In genomic region chr5:60687927-60688720, GRCh38 we compare ENCODE assay signal across 8 cellular contexts. TPM values are rescaled to one million over a fixed set of nuclear protein-coding genes. Genes with fewer than 3 reads are reported as not detected.
A peak's percentile ranks its signal among the peaks of the same experiment; 100 is the strongest.
DNase-seq lines count a peak whose midpoint lies in the region; ATAC-seq, FAIRE-seq and TF ChIP-seq lines count a peak whose summit lies in the region.

No MANE protein-coding gene starts in this region.

- H2AFZ ChIP-seq in K562 (ENCODE audit: low read depth, low read length): no peak overlapping the region
- no peak overlapping the region for H2AFZ ChIP-seq in neural cell (ENCODE audit: low read depth, low read length)

- peak; percentile 66 for DNase-seq in SIG-M5 treated with dmso at 0.1 percent for 504 hours (lab: John Stamatoyannopoulos, UW; ENCODE audit: unreplicated experiment)
- no peak for DNase-seq in SIG-M5 (lab: John Stamatoyannopoulos, UW)
- DNase-seq in Jurkat, Clone E6-1 (ENCODE audit: low read depth, low spot score): peak; percentile 42
- DNase-seq in K562 (ENCODE audit: extremely low read depth in 1 of 4, low spot score in 3 of 4): peak in 3 of 4 experiments; percentile 19 to 67 (median 47)
- DNase-seq in NCI-H187 (lab: John Stamatoyannopoulos, UW): no peak
- no peak for DNase-seq in NCI-H2196 treated with DMSO at 0.1 percent for 48 hours (lab: John Stamatoyannopoulos, UW; ENCODE audit: unreplicated experiment)

- POLR2A ChIA-PET in K562 (lab: Yijun Ruan, JAX): interaction anchor here (0.5 to 2.1 kb wide), 6 partner anchors 11 to 1013 kb away, joined by 3 to 10 read pairs (median 4); partner anchors contain the start of gene DEPDC1B

- intact Hi-C loops in K562 (cut with micrococcal nuclease): loop anchor here (5.0 kb wide), 1 partner anchor 154 kb away; the partner anchor contains the start of gene ELOVL7

- H3K27ac ChIP-seq in K562 (ENCODE audit: extremely low read depth, low read depth, low read length) (0 out of 3 replicates have a peak overlapping the region, but pooled peaks have one; percentile 13), neural cell (ENCODE audit: low read length) (no peak overlapping the region)

- H3K36me3 ChIP-seq in K562 (ENCODE audit: control insufficient read depth, insufficient read depth, low read length) (peaks cover 26% of the 10 kb centered on the region), neural cell (ENCODE audit: insufficient read depth, low read length) (no peaks in the 10 kb centered on the region)

- no peak overlapping the region for H3K4me3 ChIP-seq in Jurkat, Clone E6-1 (ENCODE audit: low read length)
- H3K4me3 ChIP-seq in K562: no peak overlapping the region
- H3K4me3 ChIP-seq in neural cell (ENCODE audit: low read length): no peak overlapping the region

- peak; percentile 96 for ATAC-seq in GM21723 (IDR thresholded peaks at IDR 0.05; ENCODE audit: unreplicated experiment)
- peak; percentile 99 for ATAC-seq in K562

- H3K4me2 ChIP-seq in K562 (ENCODE audit: insufficient read depth, low read length): peak overlapping the region; percentile 23; the same call in 1 of the 2 replicates
- H3K4me2 ChIP-seq in neural cell (ENCODE audit: low read length): no peak overlapping the region

- peaks cover 83% of the 10 kb centered on the region for H3K79me2 ChIP-seq in K562 (ENCODE audit: control insufficient read depth, insufficient read depth, low read length)
- H3K79me2 ChIP-seq in neural cell (replicated peaks; ENCODE audit: insufficient read depth, low read length): peaks cover 38% of the 10 kb centered on the region

- TF ChIP-seq CTCF in K562 (IDR thresholded peaks at IDR 0.05 in 2 of 3, conservative IDR thresholded peaks at IDR 0.05 in 1 of 3; ENCODE audit: insufficient read depth in 2 of 3, low read depth in 1 of 3, low read length in 3 of 3): peak; percentile 42 to 64 (median 55)
- TF ChIP-seq CTCF in neural cell (IDR thresholded peaks at IDR 0.05; ENCODE audit: poor library complexity, severe bottlenecking): peak; percentile 14

- no peak for TF ChIP-seq POLR2A in K562 (conservative IDR thresholded peaks at IDR 0.05)

- H3K9me2 ChIP-seq in neural cell (ENCODE audit: insufficient read depth, low read length): no peaks in the 10 kb centered on the region

- TF ChIP-seq RAD21 in K562 (CRISPR knock-in tag; conservative IDR thresholded peaks at IDR 0.05 in 1 of 2, IDR thresholded peaks at IDR 0.05 in 1 of 2) (no peak; a peak in 1 of 4 replicates), neural cell (conservative IDR thresholded peaks at IDR 0.05) (no peak)

- H4K20me1 ChIP-seq in K562 (replicated peaks; ENCODE audit: control insufficient read depth, insufficient read depth, low read length) (peaks cover 3% of the 10 kb centered on the region; the same call in 1 of the 2 replicates), neural cell (ENCODE audit: insufficient read depth) (no peaks in the 10 kb centered on the region)

- peaks cover 0 to 21% of the 10 kb centered on the region in 2 experiments; a peak in 3 of 5 replicates for H3K4me1 ChIP-seq in K562 (replicated peaks in 1 of 2; ENCODE audit: control insufficient read depth in 2 of 2, insufficient read depth in 2 of 2, low read length in 2 of 2)

- no peaks in the 10 kb centered on the region for H3K9me1 ChIP-seq in K562 (ENCODE audit: control insufficient read depth, insufficient read depth, low read length)

- no peaks in the 10 kb centered on the region for H3K27me3 ChIP-seq in K562 (ENCODE audit: control insufficient read depth in 2 of 2, insufficient read depth in 2 of 2, low read length in 2 of 2)
- no peaks in the 10 kb centered on the region for H3K27me3 ChIP-seq in neural cell (ENCODE audit: insufficient read depth, low read depth, low read length)

- no peaks in the 10 kb centered on the region for H3K9me3 ChIP-seq in K562 (replicated peaks; ENCODE audit: control insufficient read depth, insufficient read depth, low read depth, low read length)
- no peaks in the 10 kb centered on the region for H3K9me3 ChIP-seq in neural cell (ENCODE audit: low read length)

- in situ Hi-C loops in K562 (cut with MboI): loop anchor here (25.0 kb wide), 1 partner anchor 249 kb away; the partner anchor contains the start of genes ERCC8 and NDUFAF2

- TF ChIP-seq EP300 in K562 (IDR thresholded peaks at IDR 0.05; ENCODE audit: low read length) (no peak), neural cell (conservative IDR thresholded peaks at IDR 0.05; ENCODE audit: poor library complexity, severe bottlenecking) (no peak)

- 19% methylated on average over 3 of the region's 3 CpGs for WGBS in K562 (ENCODE audit: insufficient coverage, low coverage, missing lambda C conversion rate)

- BruUV-seq in K562 (replicated peaks; lab: Mats Ljungman, UMichigan): no TSS peak

- peak; percentile 91 for FAIRE-seq in K562 (lab: Jason Lieb, UNC)

- no peaks in the 10 kb centered on the region for H3F3A ChIP-seq in neural cell (ENCODE audit: insufficient read depth, low read length, poor library complexity, severe bottlenecking)

- H3K9ac ChIP-seq in K562 (ENCODE audit: insufficient read depth in 1 of 2, low read depth in 2 of 2, low read length in 2 of 2) (no peak overlapping the region), neural cell (ENCODE audit: low read length) (no peak overlapping the region)

- CTCF ChIA-PET in K562 (lab: Yijun Ruan, JAX; ENCODE audit: low intra/inter-chr PET ratio): interaction anchor here (0.6 kb wide), 1 partner anchor 273 kb away, joined by 3 read pairs; no protein-coding TSS in a partner anchor

TF ChIP-seq in K562, 482 proteins besides CTCF, POLR2A, EP300 and RAD21 (continues in another document):
- no peak for TF ChIP-seq CREB3L1 (IDR thresholded peaks at IDR 0.05; ENCODE audit: borderline replicate concordance, low read depth)

TF ChIP-seq in neural cell, 6 proteins besides CTCF, POLR2A, EP300 and RAD21:
- TF ChIP-seq TAF1 (IDR thresholded peaks at IDR 0.05; ENCODE audit: low read depth) (no peak), SMC3 (conservative IDR thresholded peaks at IDR 0.05; ENCODE audit: poor library complexity) (no peak), POLR2AphosphoS5 (IDR thresholded peaks at IDR 0.05) (no peak), EZH2 (IDR thresholded peaks at IDR 0.05; ENCODE audit: borderline replicate concordance, insufficient read depth, low read length, poor library complexity, severe bottlenecking) (no peak), REST (IDR thresholded peaks at IDR 0.05; ENCODE audit: borderline replicate concordance) (no peak), MXI1 (conservative IDR thresholded peaks at IDR 0.05; ENCODE audit: poor library complexity, severe bottlenecking) (no peak)
TF ChIP-seq in neural cell: peak in this region for 0.

RNA-seq across cellular contexts. Expression of gene DEPDC1B, which starts 11.8 kb away (rescaled TPM):
- polyA plus RNA-seq in Jurkat, Clone E6-1 (2012; ENCODE audit: insufficient read depth, insufficient read length): 58.0 TPM
- 36.2 and 58.4 TPM in 2 replicates for total RNA-seq in K562 (2011; cell fraction: chromatin; rRNA removed; ENCODE audit: low replicate concordance)
- 22.7 and 25.7 TPM in 2 replicates for total RNA-seq in K562 (2011; cell fraction: nucleolus; rRNA removed)
- total RNA-seq in K562 (2011; cell fraction: nucleoplasm; rRNA removed): 32.1 and 35.7 TPM in 2 replicates
- 33.2 and 39.1 TPM in 2 replicates for total RNA-seq in K562 (2014; rRNA removed)
- total RNA-seq in K562 (2014; rRNA removed; fragmentation: Illumina TruSeq; extraction: Trizol): 45.7 and 54.6 TPM in 2 replicates
- 35.1 and 36.0 TPM in 2 replicates for total RNA-seq in K562 (2015; rRNA removed; fragmentation: Illumina TruSeq; extraction: Trizol)
- total RNA-seq in K562 (2021): 41.6 and 43.2 TPM in 2 replicates
- 63.2 and 67.2 TPM in 2 replicates for polyA plus RNA-seq in K562 (2011; rRNA removed)
- 19.3 and 34.2 TPM in 2 replicates for polyA plus RNA-seq in K562 (2011; cell fraction: cytosol; rRNA removed)
- 31.1 and 51.3 TPM in 2 replicates for polyA plus RNA-seq in K562 (2011; cell fraction: nucleus; rRNA removed)
- 28.8 and 31.0 TPM in 2 replicates for polyA plus RNA-seq in K562 (2012)
- 47.6 and 53.1 TPM in 2 replicates for polyA plus RNA-seq in K562 (2014; fragmentation: Illumina TruSeq; extraction: Trizol)
- 10 to 100 TPM; 44.5 to 44.6 TPM for polyA plus RNA-seq in K562 (2014; fragmentation: Nextera tagmentation; extraction: Ambion mirVana)
- 43.3 and 46.1 TPM in 2 replicates for polyA plus RNA-seq in K562 (2014; rRNA removed)
- 64.3 and 84.3 TPM in 2 replicates for polyA minus RNA-seq in K562 (2011; rRNA and poly(A)+ RNA removed)
- 28.2 and 32.4 TPM in 2 replicates for polyA minus RNA-seq in K562 (2011; cell fraction: cytosol; rRNA and poly(A)+ RNA removed)
- 47.0 and 86.0 TPM in 2 replicates for polyA minus RNA-seq in K562 (2011; cell fraction: nucleus; rRNA and poly(A)+ RNA removed)
- polyA plus RNA-seq in neural cell: 5.7 and 7.1 TPM in 2 replicates
- polyA minus RNA-seq in neural cell: 13.9 and 14.2 TPM in 2 replicates

Comparison
In these comparisons a context has a peak if more than half of its experiments do, and no peak if none do; other contexts are left out.
1. DNase-seq: peak in SIG-M5 treated with dmso at 0.1 percent for 504 hours (single experiment), Jurkat, Clone E6-1 (single experiment) and K562 (3 of 4); none in SIG-M5 (single experiment), NCI-H187 (0 of 2) and NCI-H2196 treated with DMSO at 0.1 percent for 48 hours (single experiment).